In genomic region chr7:44797329-44798258, GRCh38 we compare ENCODE assay signal across 1 cellular context.
TF ChIP-seq lines count a peak whose summit lies in the region.

No MANE protein-coding gene starts in this region.

TF ChIP-seq in GM23338, 12 proteins besides CTCF, POLR2A, EP300 and RAD21 (continued from another document):
- peak; percentile 59; the same call in 1 of the 2 replicates for TF ChIP-seq CREB1 (CRISPR knock-in tag; IDR thresholded peaks at IDR 0.05; ENCODE audit: low read depth)
